ENCODE assay signal across 8 cellular contexts in the genomic region with DNA sequence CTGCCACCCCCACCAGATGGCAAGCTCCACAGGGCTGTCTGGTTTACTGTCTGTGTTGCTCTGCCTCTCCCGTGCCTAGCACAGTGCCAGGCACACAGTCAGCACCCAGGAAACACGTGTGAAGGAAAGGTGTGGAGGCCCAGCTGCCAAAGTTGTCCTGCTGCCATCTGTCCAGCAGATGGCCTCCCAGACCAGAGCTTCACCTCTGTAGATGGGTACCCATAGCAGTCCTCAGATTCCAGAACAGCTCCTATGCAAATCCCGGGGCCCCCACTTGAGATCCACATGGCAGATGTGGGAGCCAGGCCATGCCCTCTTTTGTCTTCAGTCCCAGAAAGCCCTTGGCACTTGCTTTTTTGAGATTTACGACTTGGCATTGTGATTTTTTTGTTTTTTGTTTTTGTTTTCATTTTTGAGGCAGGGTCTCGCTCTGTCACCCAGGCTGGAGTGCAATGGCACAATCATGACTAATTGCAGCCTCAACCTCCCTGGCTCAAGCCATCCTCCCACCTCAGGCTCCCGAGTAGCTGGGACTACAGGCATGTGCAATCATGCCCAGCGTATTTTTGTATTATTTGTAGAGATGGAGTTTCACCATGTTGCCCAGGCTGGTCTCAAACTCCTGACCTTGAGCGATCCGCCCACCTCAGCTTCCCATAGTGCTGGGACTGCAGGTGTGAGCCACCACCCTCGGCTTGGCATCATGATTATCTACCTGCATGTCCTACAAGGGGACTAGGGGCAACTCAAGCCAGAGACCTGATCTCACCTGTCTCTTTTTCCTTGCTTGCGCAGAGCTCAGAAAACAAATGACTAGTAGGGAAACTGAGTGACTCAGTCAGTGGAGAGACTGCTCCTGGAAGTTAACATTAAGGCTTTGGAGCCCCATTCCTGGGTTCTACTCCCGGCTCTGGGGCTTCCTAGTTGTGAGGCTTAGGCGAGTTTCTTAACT. TPM values are rescaled to one million over a fixed set of nuclear protein-coding genes. Genes with fewer than 3 reads are reported as not detected.
DNase-seq lines count a peak whose midpoint lies in the region; ATAC-seq and TF ChIP-seq lines count a peak whose summit lies in the region.

No MANE protein-coding gene starts in this region.

- no peak overlapping the region for H3K27ac Mint-ChIP-seq in CD4-positive, alpha-beta T cell

- H3K79me2 ChIP-seq in PC-9 (ENCODE audit: low read depth) = no peaks in the 10 kb centered on the region

- WGBS in adrenal gland, 4 donors = 46 to 50% (median 47%) methylated on average over 9 to 13 of the region's 13 CpGs

- peaks cover 14% of the 10 kb centered on the region; the same call in 1 of the 2 replicates for H3K4me1 ChIP-seq in PC-9 (replicated peaks; ENCODE audit: insufficient read depth)
- peaks cover 20 to 22% of the 10 kb centered on the region in 2 donors for H3K4me1 ChIP-seq in adrenal gland (replicated peaks in 1 of 2)
- H3K4me1 ChIP-seq in left ventricle myocardium inferior = peaks cover 50% of the 10 kb centered on the region

- POLR2A ChIA-PET in CD4-positive, alpha-beta T cell (lab: Charles Lee) = interaction anchor here (1.1 kb wide), 1 partner anchor 16 kb away, joined by 4 read pairs; no protein-coding TSS in a partner anchor
- POLR2A ChIA-PET in PC-9 (lab: Charles Lee; ENCODE audit: unreplicated experiment) = interaction anchor here (0.6 kb wide), 1 partner anchor 228 kb away, joined by 4 read pairs; no protein-coding TSS in a partner anchor

- H3K4me3 Mint-ChIP-seq in CD4-positive, alpha-beta T cell = no peak overlapping the region

- peaks cover 4% of the 10 kb centered on the region for H3K4me1 Mint-ChIP-seq in CD4-positive, alpha-beta T cell (ENCODE audit: low read depth)

- TF ChIP-seq POLR2A in adrenal gland (IDR thresholded peaks at IDR 0.05) = no peak

- H2AFZ ChIP-seq in PC-9 = no peak overlapping the region

- no peak overlapping the region for H3K27ac ChIP-seq in CD4-positive, alpha-beta T cell (ENCODE audit: low read depth, low read length)
- H3K27ac ChIP-seq in PC-9 (no peak overlapping the region), adrenal gland (peak overlapping the region in 1 of 5 donors; percentile 38), left ventricle myocardium inferior (replicated peaks) (peak overlapping the region; percentile 50)

- H3K36me3 Mint-ChIP-seq in CD4-positive, alpha-beta T cell (ENCODE audit: low read depth) = no peaks in the 10 kb centered on the region

- H3K4me2 ChIP-seq in PC-9 = no peak overlapping the region

- peak in 9 of 10 experiments; percentile 30 to 58 (median 38) for DNase-seq in CD4-positive, alpha-beta T cell
- DNase-seq in GM19238 (ENCODE audit: insufficient read length, low spot score) (peak; percentile 75), PC-9 (peak in 1 of 2 experiments; percentile 64), adrenal gland (peak; percentile 48 to 79 (median 64)), left ventricle myocardium inferior (peak; percentile 54), renal cortical epithelial cell (ENCODE audit: low read depth) (peak; percentile 38), foreskin melanocyte (no peak)

- H3K27me3 ChIP-seq in CD4-positive, alpha-beta T cell (ENCODE audit: control insufficient read depth, insufficient read depth, low read length) = peaks cover 34% of the 10 kb centered on the region
- H3K27me3 ChIP-seq in PC-9 (ENCODE audit: insufficient read depth, low read depth) (peaks cover 20% of the 10 kb centered on the region), adrenal gland (no peaks in the 10 kb centered on the region), left ventricle myocardium inferior (ENCODE audit: low read depth) (no peaks in the 10 kb centered on the region)

- H3K36me3 ChIP-seq in PC-9 (ENCODE audit: low read depth) (no peaks in the 10 kb centered on the region), adrenal gland (replicated peaks in 1 of 2) (no peaks in the 10 kb centered on the region), left ventricle myocardium inferior (no peaks in the 10 kb centered on the region)

- H3K27me3 Mint-ChIP-seq in CD4-positive, alpha-beta T cell = peaks cover 41% of the 10 kb centered on the region

- no peaks in the 10 kb centered on the region for H3K9me3 ChIP-seq in CD4-positive, alpha-beta T cell (ENCODE audit: control insufficient read depth, low read length)
- no peaks in the 10 kb centered on the region for H3K9me3 ChIP-seq in PC-9 (ENCODE audit: insufficient read depth, low read depth)
- no peaks in the 10 kb centered on the region for H3K9me3 ChIP-seq in adrenal gland (replicated peaks in 1 of 3)
- no peaks in the 10 kb centered on the region for H3K9me3 ChIP-seq in left ventricle myocardium inferior (replicated peaks)

- peaks cover 6% of the 10 kb centered on the region for H3F3A ChIP-seq in PC-9 (ENCODE audit: insufficient read depth, low read depth)

- CTCF ChIA-PET in CD4-positive, alpha-beta T cell (lab: Charles Lee) = interaction anchor here (0.5 to 1.7 kb wide), 9 partner anchors 10 to 418 kb away, joined by 3 to 8 read pairs (median 3); no protein-coding TSS in a partner anchor
- CTCF ChIA-PET in PC-9 (lab: Charles Lee) = interaction anchor here (0.6 to 1.2 kb wide), 10 partner anchors 15 to 757 kb away, joined by 3 to 5 read pairs (median 4); no protein-coding TSS in a partner anchor

- H3K9me2 ChIP-seq in PC-9 (ENCODE audit: insufficient read depth) = no peaks in the 10 kb centered on the region

- intact Hi-C loops in CD4-positive, alpha-beta T cell (cut with DNase I, micrococcal nuclease) = loop anchor here (1.0 to 2.0 kb wide), 4 partner anchors 79 to 419 kb away; no protein-coding TSS in a partner anchor
- intact Hi-C loops in PC-9 (cut with micrococcal nuclease; ENCODE audit: unreplicated experiment) = loop anchor here (1.0 to 5.0 kb wide), 5 partner anchors 76 to 826 kb away; partner anchors contain the start of gene SGPL1
- intact Hi-C loops in adrenal gland (cut with DNase I) = loop anchor here (2.0 kb wide), 2 partner anchors 81 to 83 kb away; no protein-coding TSS in a partner anchor
- intact Hi-C loops in left ventricle myocardium inferior (cut with micrococcal nuclease) = loop anchor here (2.0 to 10.0 kb wide), 2 partner anchors 79 to 293 kb away; no protein-coding TSS in a partner anchor

- H3K9me3 Mint-ChIP-seq in CD4-positive, alpha-beta T cell = no peaks in the 10 kb centered on the region

- ATAC-seq in CD4-positive, alpha-beta T cell (ENCODE audit: poor library complexity) = peak; percentile 75
- no peak for ATAC-seq in GM18873 (IDR thresholded peaks at IDR 0.05; ENCODE audit: low FRiP score, unreplicated experiment)

- no peak overlapping the region for H3K4me3 ChIP-seq in PC-9
- no peak overlapping the region for H3K4me3 ChIP-seq in adrenal gland
- no peak overlapping the region for H3K4me3 ChIP-seq in left ventricle myocardium inferior

- BruUV-seq in PC-9 (replicated peaks; lab: Mats Ljungman, UMichigan) = no TSS peak

- no peaks in the 10 kb centered on the region for H4K20me1 ChIP-seq in PC-9 (ENCODE audit: insufficient read depth)

- peak; percentile 87 for TF ChIP-seq CTCF in CD4-positive, alpha-beta T cell (IDR thresholded peaks at IDR 0.05)
- TF ChIP-seq CTCF in PC-9 (conservative IDR thresholded peaks at IDR 0.05) = peak; percentile 95
- TF ChIP-seq CTCF in adrenal gland (IDR thresholded peaks at IDR 0.05) = peak; percentile 56 to 87 (median 80)
- TF ChIP-seq CTCF in left ventricle myocardium inferior (IDR thresholded peaks at IDR 0.05; ENCODE audit: borderline replicate concordance) = peak; percentile 94

RNA-seq across cellular contexts. Expression of gene PALD1, which starts 16.9 kb away (rescaled TPM):
- total RNA-seq in CD4-positive, alpha-beta T cell = under 1 TPM; 0.36 to 0.44 TPM
- total RNA-seq in PC-9 (2021) (5.2 and 7.5 TPM in 2 replicates), adrenal gland (10 to 100 TPM in 4 of 8 donors, 1 to 10 TPM in 4; 4.5 to 16.2 (median 9.3) TPM), left ventricle myocardium inferior (5.1 TPM), renal cortical epithelial cell (1.7 and 2.6 TPM in 2 replicates)
- polyA plus RNA-seq in adrenal gland = 1 to 10 TPM; 2.0 to 7.6 (median 5.5) TPM

RNA-seq across cellular contexts. Expression of gene NODAL, which starts 20.2 kb away (rescaled TPM):
- total RNA-seq in CD4-positive, alpha-beta T cell = not detected
- not detected in 2 replicates for total RNA-seq in PC-9 (2021)
- not detected for total RNA-seq in adrenal gland
- not detected for polyA plus RNA-seq in adrenal gland
- 0.16 TPM for total RNA-seq in left ventricle myocardium inferior
- total RNA-seq in renal cortical epithelial cell = not detected in 2 replicates

RNA-seq across cellular contexts. Expression of gene EIF4EBP2, which starts 57.7 kb away (rescaled TPM):
- total RNA-seq in CD4-positive, alpha-beta T cell = 10 to 100 TPM; 21.4 to 22.6 TPM
- total RNA-seq in PC-9 (2021) (57.4 and 80.3 TPM in 2 replicates), adrenal gland (100 to 1,000 TPM in 1 of 8 donors, 10 to 100 TPM in 7; 67.2 to 106 (median 71.6) TPM), left ventricle myocardium inferior (75.1 TPM), renal cortical epithelial cell (30.9 and 61.1 TPM in 2 replicates)
- 10 to 100 TPM; 17.7 to 57.9 (median 17.8) TPM for polyA plus RNA-seq in adrenal gland
